Comparison of ENCODE assay signal across 8 cellular contexts in genomic region chr13:77326905-77327604, GRCh38. TPM values are rescaled to one million over a fixed set of nuclear protein-coding genes. Genes with fewer than 3 reads are reported as not detected.
A peak's percentile ranks its signal among the peaks of the same experiment; 100 is the strongest.
DNase-seq lines count a peak whose midpoint lies in the region; ATAC-seq, FAIRE-seq and TF ChIP-seq lines count a peak whose summit lies in the region.

Gene MYCBP2 (minus strand): TSS chr13:77327094. CDS start chr13:77326775, 319 bp downstream.

- ATAC-seq in HG02938 (IDR thresholded peaks at IDR 0.05; ENCODE audit: unreplicated experiment) = peak; percentile 44
- ATAC-seq in left ventricle myocardium superior = peak; percentile 97

- no peaks in the 10 kb centered on the region for H3K27me3 ChIP-seq in prostate gland (replicated peaks; ENCODE audit: insufficient read depth)

- under 1% methylated on average over 35 of the region's 35 CpGs for WGBS in prostate gland

- FAIRE-seq in urothelium cell line (lab: Jason Lieb, UNC) = no peak

- H3K36me3 ChIP-seq in prostate gland = no peaks in the 10 kb centered on the region

- H3K4me1 ChIP-seq in prostate gland (replicated peaks) = no peaks in the 10 kb centered on the region

- no peaks in the 10 kb centered on the region for H3K9me3 ChIP-seq in prostate gland

- DNase-seq in NCI-H187 (lab: John Stamatoyannopoulos, UW) (peak; percentile 96 to 99), T-helper 2 cell (peak; percentile 90 to 99 (median 95)), left ventricle myocardium superior (peak; percentile 96), prostate gland (ENCODE audit: low spot score) (peak; percentile 98), urothelium cell line (ENCODE audit: low spot score) (peak; percentile 89)

- H3K27ac ChIP-seq in angular gyrus (ENCODE audit: low read depth, low read length) (peak within 1 kb of the TSS; percentile 91), prostate gland (peak within 1 kb of the TSS; percentile 81 to 91)

- H3K4me3 ChIP-seq in prostate gland = peak within 1 kb of the TSS; percentile 88 to 91

- peak; percentile 96 for TF ChIP-seq POLR2A in GM15510 (IDR thresholded peaks at IDR 0.05; ENCODE audit: borderline replicate concordance, extremely low read depth, insufficient read length)
- peak; percentile 92 for TF ChIP-seq POLR2A in prostate gland (IDR thresholded peaks at IDR 0.05)

- no peak for TF ChIP-seq CTCF in prostate gland (IDR thresholded peaks at IDR 0.05)

- intact Hi-C loops in left ventricle myocardium superior (cut with micrococcal nuclease) = no loop called here
- intact Hi-C loops in prostate gland (cut with DNase I) = loop anchor here (2.0 to 10.0 kb wide), 2 partner anchors 62 to 300 kb away; partner anchors contain the start of gene FBXL3

RNA-seq across cellular contexts. Expression of gene MYCBP2, which starts in this region (rescaled TPM):
- total RNA-seq in left ventricle myocardium superior = 44.1 TPM
- total RNA-seq in prostate gland = 100 to 1,000 TPM; 127 to 132 TPM

Comparison
In these comparisons a context has a peak if more than half of its experiments do, and no peak if none do; other contexts are left out.
1. Peak in every context shown above with its lines: DNase-seq, ATAC-seq, H3K4me3 ChIP-seq and H3K27ac ChIP-seq.